In the genomic region with DNA sequence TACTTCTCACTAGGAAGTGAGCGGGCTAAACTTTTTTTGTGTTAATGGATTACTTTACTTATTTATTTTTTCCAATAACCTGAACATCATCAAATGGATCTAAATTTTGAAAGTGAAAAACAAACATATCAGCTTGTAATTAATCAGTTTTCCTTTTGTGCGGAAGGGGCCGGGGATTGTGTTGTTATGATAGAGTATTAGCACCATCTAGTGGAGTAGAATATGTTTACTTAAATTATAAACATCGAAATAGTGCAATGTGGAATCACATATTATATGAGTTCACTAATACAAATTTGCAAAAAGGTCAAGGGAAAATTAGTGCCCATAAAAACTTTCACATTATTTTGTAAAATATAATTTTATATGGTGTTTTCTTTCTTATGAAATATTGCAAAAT, we compare ENCODE assay signal across 8 cellular contexts. TPM values are rescaled to one million over a fixed set of nuclear protein-coding genes. Genes with fewer than 3 reads are reported as not detected.
DNase-seq lines count a peak whose midpoint lies in the region; TF ChIP-seq lines count a peak whose summit lies in the region.

No MANE protein-coding gene starts in this region.

- H4K20me1 ChIP-seq in MM.1S (ENCODE audit: insufficient read depth, low read length), result no peaks in the 10 kb centered on the region

- no peak overlapping the region for H3K27ac ChIP-seq in MM.1S (ENCODE audit: low read length)

- TF ChIP-seq CTCF in MM.1S (IDR thresholded peaks at IDR 0.05; ENCODE audit: low read length), result peak; percentile 63

- H3K4me2 ChIP-seq in MM.1S (ENCODE audit: low read depth, low read length), result peak overlapping the region; percentile 18; the same call in 1 of the 2 replicates

- DNase-seq in NCI-H2196 (lab: John Stamatoyannopoulos, UW; ENCODE audit: unreplicated experiment) (peak; percentile 12), NCI-H2196 treated with DMSO at 0.1 percent for 48 hours (lab: John Stamatoyannopoulos, UW; ENCODE audit: unreplicated experiment) (no peak), HCEC 1CT (peak; percentile 44), MM.1S (peak; percentile 41), SKM-1 treated with dmso at 0.1 percent for 144 hours (lab: John Stamatoyannopoulos, UW; ENCODE audit: unreplicated experiment) (peak; percentile 59), fibroblast of the conjunctiva (ENCODE audit: low read depth) (peak; percentile 8), pons (ENCODE audit: low spot score) (peak; percentile 39), MG63 (no peak)

- H3F3A ChIP-seq in MM.1S (ENCODE audit: insufficient read depth, low read length), result no peaks in the 10 kb centered on the region

- H3K79me2 ChIP-seq in MM.1S (ENCODE audit: low read length), result no peaks in the 10 kb centered on the region

- 0 out of 2 replicates have a peak overlapping the region, but pooled peaks have one; percentile 7 for H2AFZ ChIP-seq in MM.1S (ENCODE audit: low read length)

- H3K4me3 ChIP-seq in MM.1S (ENCODE audit: low read length), result no peak overlapping the region; the same call in 1 of the 2 replicates
- no peak overlapping the region for H3K4me3 ChIP-seq in MG63

- H3K27me3 ChIP-seq in MM.1S (replicated peaks; ENCODE audit: insufficient read depth, low read length), result no peaks in the 10 kb centered on the region
- H3K27me3 ChIP-seq in MG63, result no peaks in the 10 kb centered on the region

- H3K9ac ChIP-seq in MM.1S (ENCODE audit: low read length), result no peak overlapping the region; the same call in 1 of the 2 replicates

- H3K9me3 ChIP-seq in MM.1S (replicated peaks; ENCODE audit: insufficient read depth, low read length), result no peaks in the 10 kb centered on the region
- no peaks in the 10 kb centered on the region for H3K9me3 ChIP-seq in MG63

- H3K9me2 ChIP-seq in MM.1S (replicated peaks; ENCODE audit: insufficient read depth, low read length), result no peaks in the 10 kb centered on the region

- H3K4me1 ChIP-seq in MM.1S (ENCODE audit: low read length), result no peaks in the 10 kb centered on the region

- H3K36me3 ChIP-seq in MM.1S (replicated peaks; ENCODE audit: insufficient read depth, low read length) (no peaks in the 10 kb centered on the region), MG63 (no peaks in the 10 kb centered on the region)

RNA-seq across cellular contexts. Expression of gene CFH, which starts 9.1 kb away (rescaled TPM):
- total RNA-seq in MG63 (2014; rRNA removed; shearing (Covaris generic); ENCODE audit: low replicate concordance), result 9.7 and 20.0 TPM in 2 replicates

RNA-seq across cellular contexts. Expression of gene KCNT2, which starts 52.7 kb away (rescaled TPM):
- total RNA-seq in MG63 (2014; rRNA removed; shearing (Covaris generic); ENCODE audit: low replicate concordance), result 0.07 and 0.94 TPM in 2 replicates

Comparison
In these comparisons a context has a peak if more than half of its experiments do, and no peak if none do; other contexts are left out.
1. DNase-seq: peak in NCI-H2196 (single experiment), HCEC 1CT (single experiment), MM.1S (single experiment), SKM-1 treated with dmso at 0.1 percent for 144 hours (single experiment), fibroblast of the conjunctiva (single experiment) and pons (single experiment); none in NCI-H2196 treated with DMSO at 0.1 percent for 48 hours (single experiment) and MG63 (single experiment).